Comparison of ENCODE assay signal across 19 cellular contexts in the genomic region with DNA sequence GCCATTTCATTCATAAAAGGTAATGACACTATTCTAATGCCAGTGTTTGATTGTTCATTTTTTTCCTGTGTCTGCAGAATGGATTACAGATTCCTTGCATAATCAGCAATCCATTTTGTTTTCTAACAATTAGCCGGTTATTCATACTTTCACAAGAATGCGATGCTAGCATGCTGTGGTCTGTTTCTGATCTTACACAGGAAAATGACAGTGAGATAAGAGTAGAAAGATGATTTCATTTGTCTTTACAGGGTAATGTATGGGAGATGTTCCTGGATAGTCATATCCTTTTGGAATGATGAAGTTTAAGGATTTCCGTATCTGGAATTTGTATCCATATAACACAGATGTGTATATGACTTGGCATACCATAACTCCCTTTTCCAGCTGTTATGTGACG.
DNase-seq lines count a peak whose midpoint lies in the region; ATAC-seq, FAIRE-seq and TF ChIP-seq lines count a peak whose summit lies in the region.
"Had no signal": no experiment of that assay in that cellular context is flagged by ENCODE, and none has a peak within 500 bp of the region (broad histone marks: within the 10 kb centered on the region; RNA-seq: fewer than 3 reads in every experiment).

No MANE protein-coding gene starts in this region.

- no peak for ATAC-seq in HG02759 (IDR thresholded peaks at IDR 0.05; ENCODE audit: unreplicated experiment)
- ATAC-seq: Panc1 had no signal

- H3K4me3 ChIP-seq in AG10803 (ENCODE audit: low read length) = no peak overlapping the region
- H3K4me3 ChIP-seq: BLaER1 treated with 17β-estradiol and CSF1 and Interleukin-3, amounts not matched to agents 10 nM and 100 nM; SJCRH30 had no signal

- DNase-seq in AG10803 (ENCODE audit: low read depth) (peak; percentile 47), HTR-8/SVneo (ENCODE audit: insufficient read length, low spot score) (no peak), amniotic epithelial cell (ENCODE audit: low read depth) (peak; percentile 66), iris pigment epithelial cell (ENCODE audit: low read depth) (peak; percentile 40), NCI-H2107 treated with DMSO at 0.1 percent for 48 hours (lab: John Stamatoyannopoulos, UW; ENCODE audit: unreplicated experiment) (no peak), dedifferentiated amniotic fluid mesenchymal stem cell (ENCODE audit: extremely low spot score) (no peak), kidney tubule cell (ENCODE audit: low spot score) (no peak)
- DNase-seq: CD8-positive, alpha-beta memory T cell; DMS53; H7; IMR-90; NCI-H1417 treated with DMSO at 0.1 percent for 48 hours; NCI-H1930; NCI-H446 treated with DMSO at 0.1 percent for 48 hours; NCI-H69 had no signal

- no peak for TF ChIP-seq CTCF in AG10803 (conservative IDR thresholded peaks at IDR 0.05; ENCODE audit: low read length)

- peak; percentile 20 for FAIRE-seq in HTR-8/SVneo (lab: Jason Lieb, UNC)

Comparison
In these comparisons a context has a peak if more than half of its experiments do, and no peak if none do; other contexts are left out.
1. DNase-seq: peak in AG10803 (single experiment), amniotic epithelial cell (single experiment) and iris pigment epithelial cell (single experiment); none in HTR-8/SVneo (single experiment), NCI-H2107 treated with DMSO at 0.1 percent for 48 hours (single experiment), dedifferentiated amniotic fluid mesenchymal stem cell (single experiment) and kidney tubule cell (single experiment).